ENCODE assay signal across 34 cellular contexts in genomic region chr12:43118881-43119280, GRCh38.
"Had no signal": no experiment of that assay in that cellular context is flagged by ENCODE, and none has a peak within 500 bp of the region (broad histone marks: within the 10 kb centered on the region; RNA-seq: fewer than 3 reads in every experiment).

No MANE protein-coding gene starts in this region.

- H3K9me3 ChIP-seq: MG63 had no signal

- H3K27ac ChIP-seq: KMS-11 had no signal

- H3K4me3 ChIP-seq: MG63 had no signal

- H3K36me3 ChIP-seq: MG63 had no signal

- DNase-seq: Karpas-422, Kasumi-1, MG63, MM.1S, MV-4-11, NCI-H1048, NCI-H1092, NCI-H1092 treated with DMSO at 0.1 percent for 48 hours, NCI-H1105, NCI-H1105 treated with DMSO at 0.1 percent for 48 hours, NCI-H1417, NCI-H1417 treated with DMSO at 0.1 percent for 48 hours, NCI-H1436, NCI-H1436 treated with DMSO at 0.1 percent for 48 hours, NCI-H146, NCI-H1694, NCI-H1694 treated with DMSO at 0.1 percent for 48 hours, NCI-H187, NCI-H187 treated with DMSO at 0.1 percent for 48 hours, NCI-H1930, NCI-H2029, NCI-H2029 treated with DMSO at 0.1 percent for 48 hours, NCI-H2081, NCI-H2081 treated with DMSO at 0.1 percent for 48 hours, NCI-H2107, NCI-H2171, NCI-H2171 treated with DMSO at 0.1 percent for 48 hours, NCI-H2227 treated with DMSO at 0.1 percent for 48 hours, NCI-H226, NCI-H345, NCI-H446, NCI-H446 treated with DMSO at 0.1 percent for 48 hours, NCI-H510A had no signal

- H3K27me3 ChIP-seq: MG63 had no signal
